Comparison of ENCODE assay signal across 3 cellular contexts in genomic region chr6:10933126-10933525, GRCh38. TPM values are rescaled to one million over a fixed set of nuclear protein-coding genes. Genes with fewer than 3 reads are reported as not detected.
"Had no signal": no experiment of that assay in that cellular context is flagged by ENCODE, and none has a peak within 500 bp of the region (broad histone marks: within the 10 kb centered on the region; RNA-seq: fewer than 3 reads in every experiment).

No MANE protein-coding gene starts in this region.

- ATAC-seq: GM12878 had no signal

- H3K4me3 ChIP-seq: GM12878 had no signal

- DNase-seq: GDM1, GF-D8 had no signal

RNA-seq across cellular contexts. Expression of gene SYCP2L, which starts 46.3 kb away (rescaled TPM):
- total RNA-seq: GM12878 had no signal

RNA-seq across cellular contexts. Expression of gene GCM2, which starts 51.3 kb away (rescaled TPM):
- total RNA-seq: GM12878 had no signal
